ENCODE assay signal across 8 cellular contexts in the genomic region with DNA sequence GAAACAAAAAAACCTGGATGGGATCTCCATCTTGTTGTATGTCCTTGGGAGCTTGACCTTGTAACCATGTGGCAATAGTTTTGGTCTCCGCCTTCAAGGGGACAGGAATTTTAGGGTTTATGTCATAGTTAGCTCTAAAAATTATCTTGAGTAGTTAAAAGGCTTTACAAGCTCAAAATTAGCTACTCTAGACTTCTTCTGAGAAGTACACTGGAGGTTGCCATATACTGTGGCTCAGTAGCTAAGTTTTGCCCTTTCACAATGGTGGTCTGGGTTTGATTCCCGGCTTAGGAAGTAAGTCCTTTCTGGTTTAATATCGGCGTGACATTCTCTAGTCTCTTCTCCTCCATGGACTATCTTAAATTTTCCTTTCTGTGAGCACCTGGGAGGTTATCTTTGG.
"Had no signal": no experiment of that assay in that cellular context is flagged by ENCODE, and none has a peak within 500 bp of the region (broad histone marks: within the 10 kb centered on the region; RNA-seq: fewer than 3 reads in every experiment).

No MANE protein-coding gene starts in this region.

- H3K27ac ChIP-seq: GM23248 had no signal

- H3K4me3 ChIP-seq: GM23248, K562 had no signal

- H3K9me3 Mint-ChIP-seq: H9 had no signal

- H3K4me3 Mint-ChIP-seq: H9 had no signal

- H3K9ac ChIP-seq: GM23248 had no signal

- ATAC-seq: K562 had no signal

- DNase-seq: GM23248, GOT3, H9, HCEC 1CT, IMR-90 had no signal

- FAIRE-seq: H54, HTR-8/SVneo, K562 had no signal

- H2AFZ ChIP-seq: GM23248 had no signal

- H3K27ac Mint-ChIP-seq: H9 had no signal
